ENCODE assay signal across 10 cellular contexts in the genomic region with DNA sequence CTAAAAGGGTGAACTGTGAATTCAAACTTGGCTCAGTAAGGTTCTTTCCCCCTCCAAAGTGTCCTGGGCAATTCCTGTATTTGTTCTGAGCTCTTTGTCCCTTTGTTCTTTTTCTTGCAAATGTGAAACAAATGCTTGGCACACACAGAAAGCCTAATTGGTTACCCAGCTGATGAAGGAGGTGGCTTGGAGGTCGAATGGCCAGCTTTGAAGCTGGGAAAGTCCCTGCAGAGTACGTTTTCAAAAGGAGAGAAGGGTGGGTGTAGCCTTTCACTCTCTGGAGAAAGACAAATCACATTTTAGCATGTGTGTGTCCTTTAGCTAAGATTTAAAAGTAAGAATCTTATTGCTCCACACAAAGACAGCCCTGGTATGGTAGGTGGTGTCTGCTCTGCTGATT.
A peak's percentile ranks its signal among the peaks of the same experiment; 100 is the strongest.
DNase-seq lines count a peak whose midpoint lies in the region; ATAC-seq lines count a peak whose summit lies in the region.
"Had no signal": no experiment of that assay in that cellular context is flagged by ENCODE, and none has a peak within 500 bp of the region (broad histone marks: within the 10 kb centered on the region; RNA-seq: fewer than 3 reads in every experiment).

No MANE protein-coding gene starts in this region.

- H3K9me3 ChIP-seq in NT2/D1 (ENCODE audit: insufficient read depth, low read length) = no peaks in the 10 kb centered on the region

- no peaks in the 10 kb centered on the region for H3K36me3 Mint-ChIP-seq in activated T-cell treated with anti-CD3 and anti-CD28 coated beads, Interleukin-2, amount 50 U/mL, for 4 hours (ENCODE audit: insufficient read depth)
- H3K36me3 Mint-ChIP-seq in stimulated activated effector memory CD8-positive, alpha-beta T cell treated with anti-CD3 and anti-CD28 coated beads, Interleukin-12 subunit alpha, Interleukin-12 subunit beta, amount 100 ng/mL, for 72 hours = no peaks in the 10 kb centered on the region

- ATAC-seq in activated T-cell treated with anti-CD3 and anti-CD28 coated beads, Interleukin-2, amount 50 U/mL, for 4 hours = peak; percentile 10 to 35
- ATAC-seq in HG02852 (IDR thresholded peaks at IDR 0.05; ENCODE audit: unreplicated experiment) (peak; percentile 87), GM21576 (IDR thresholded peaks at IDR 0.05; ENCODE audit: unreplicated experiment) (no peak)
- ATAC-seq in stimulated activated effector memory CD8-positive, alpha-beta T cell treated with anti-CD3 and anti-CD28 coated beads, Interleukin-12 subunit alpha, Interleukin-12 subunit beta, amount 100 ng/mL, for 72 hours = peak; percentile 48

- no peak overlapping the region for H3K4me3 ChIP-seq in NT2/D1 (ENCODE audit: insufficient read length, low read depth)

- no peak overlapping the region for H3K9ac ChIP-seq in NT2/D1 (ENCODE audit: insufficient read length, low read depth)

- no peak for DNase-seq in activated T-cell treated with anti-CD3 and anti-CD28 coated beads, Interleukin-2, amount 50 U/mL, for 4 hours
- no peak for DNase-seq in activated T-cell treated with anti-CD3 and anti-CD28 coated beads, Interleukin-2, amount 50 U/mL, for 48 hours
- DNase-seq in NT2/D1 (ENCODE audit: low read depth, low spot score) (peak; percentile 38), mucosa of gallbladder (ENCODE audit: low spot score) (no peak), SKM-1 (lab: John Stamatoyannopoulos, UW; ENCODE audit: unreplicated experiment) (no peak)
- DNase-seq in stimulated activated effector memory CD8-positive, alpha-beta T cell treated with anti-CD3 and anti-CD28 coated beads, Interleukin-12 subunit alpha, Interleukin-12 subunit beta, amount 100 ng/mL, for 72 hours (ENCODE audit: low spot score in 2 of 2) = no peak

- no peak overlapping the region for H3K4me3 Mint-ChIP-seq in activated T-cell treated with anti-CD3 and anti-CD28 coated beads, Interleukin-2, amount 50 U/mL, for 4 hours
- H3K4me3 Mint-ChIP-seq in stimulated activated effector memory CD8-positive, alpha-beta T cell treated with anti-CD3 and anti-CD28 coated beads, Interleukin-12 subunit alpha, Interleukin-12 subunit beta, amount 100 ng/mL, for 72 hours = no peak overlapping the region
- H3K4me3 Mint-ChIP-seq: nephron; stimulated activated naive CD8-positive, alpha-beta T cell treated with anti-CD3 and anti-CD28 coated beads, Interleukin-15, Interleukin-2, amounts not matched to agents 100 ng/mL and 50 ng/mL, for 24 hours had no signal

- no peaks in the 10 kb centered on the region for H3K27me3 Mint-ChIP-seq in activated T-cell treated with anti-CD3 and anti-CD28 coated beads, Interleukin-2, amount 50 U/mL, for 4 hours (ENCODE audit: low read depth)
- H3K27me3 Mint-ChIP-seq: stimulated activated naive CD8-positive, alpha-beta T cell treated with anti-CD3 and anti-CD28 coated beads, Interleukin-15, Interleukin-2, amounts not matched to agents 100 ng/mL and 50 ng/mL, for 24 hours had no signal

- no peaks in the 10 kb centered on the region for H3K27me3 ChIP-seq in NT2/D1 (ENCODE audit: insufficient read depth, insufficient read length)

- no peak overlapping the region for H3K27ac Mint-ChIP-seq in stimulated activated effector memory CD8-positive, alpha-beta T cell treated with anti-CD3 and anti-CD28 coated beads, Interleukin-12 subunit alpha, Interleukin-12 subunit beta, amount 100 ng/mL, for 72 hours
- H3K27ac Mint-ChIP-seq: stimulated activated naive CD8-positive, alpha-beta T cell treated with anti-CD3 and anti-CD28 coated beads, Interleukin-15, Interleukin-2, amounts not matched to agents 100 ng/mL and 50 ng/mL, for 24 hours had no signal

- no peaks in the 10 kb centered on the region for H3K4me1 Mint-ChIP-seq in activated T-cell treated with anti-CD3 and anti-CD28 coated beads, Interleukin-2, amount 50 U/mL, for 4 hours (ENCODE audit: low read depth)
- H3K4me1 Mint-ChIP-seq in stimulated activated effector memory CD8-positive, alpha-beta T cell treated with anti-CD3 and anti-CD28 coated beads, Interleukin-12 subunit alpha, Interleukin-12 subunit beta, amount 100 ng/mL, for 72 hours = no peaks in the 10 kb centered on the region

- H3K9me3 Mint-ChIP-seq in activated T-cell treated with anti-CD3 and anti-CD28 coated beads, Interleukin-2, amount 50 U/mL, for 4 hours = no peaks in the 10 kb centered on the region
- no peaks in the 10 kb centered on the region for H3K9me3 Mint-ChIP-seq in stimulated activated effector memory CD8-positive, alpha-beta T cell treated with anti-CD3 and anti-CD28 coated beads, Interleukin-12 subunit alpha, Interleukin-12 subunit beta, amount 100 ng/mL, for 72 hours
- H3K9me3 Mint-ChIP-seq: nephron; stimulated activated naive CD8-positive, alpha-beta T cell treated with anti-CD3 and anti-CD28 coated beads, Interleukin-15, Interleukin-2, amounts not matched to agents 100 ng/mL and 50 ng/mL, for 24 hours had no signal

- no peaks in the 10 kb centered on the region for H3K4me1 ChIP-seq in NT2/D1 (ENCODE audit: insufficient read depth, insufficient read length)

- no peaks in the 10 kb centered on the region for H3K36me3 ChIP-seq in NT2/D1 (ENCODE audit: insufficient read depth, insufficient read length, low read length)
